In genomic region chr9:69204378-69204777, GRCh38 we compare ENCODE assay signal across 19 cellular contexts. TPM values are rescaled to one million over a fixed set of nuclear protein-coding genes. Genes with fewer than 3 reads are reported as not detected.
A peak's percentile ranks its signal among the peaks of the same experiment; 100 is the strongest.
DNase-seq lines count a peak whose midpoint lies in the region; ATAC-seq and TF ChIP-seq lines count a peak whose summit lies in the region.
"Had no signal": no experiment of that assay in that cellular context is flagged by ENCODE, and none has a peak within 500 bp of the region (broad histone marks: within the 10 kb centered on the region; RNA-seq: fewer than 3 reads in every experiment).

No MANE protein-coding gene starts in this region.

- no peak overlapping the region for H2BK120ac ChIP-seq in mesendoderm (ENCODE audit: low read depth, low read length)

- H3K27me3 ChIP-seq in heart left ventricle: no peaks in the 10 kb centered on the region
- no peaks in the 10 kb centered on the region for H3K27me3 ChIP-seq in mesendoderm (ENCODE audit: insufficient read depth, low read length, poor library complexity)
- H3K27me3 ChIP-seq: BLaER1, spleen had no signal

- no peak overlapping the region for H4K8ac ChIP-seq in mesendoderm (ENCODE audit: low read depth, low read length)

- H3K36me3 ChIP-seq in heart left ventricle (no peaks in the 10 kb centered on the region), mesendoderm (ENCODE audit: control insufficient read depth, insufficient read depth, low read length) (no peaks in the 10 kb centered on the region)
- H3K36me3 ChIP-seq: BLaER1, spleen, thoracic aorta had no signal

- no peak overlapping the region for H3K9ac ChIP-seq in mesendoderm (ENCODE audit: low read length)
- H3K9ac ChIP-seq: BLaER1 had no signal

- H3K4me3 Mint-ChIP-seq in endothelial cell (ENCODE audit: unreplicated experiment) (no peak overlapping the region), type B pancreatic cell (no peak overlapping the region)
- no peak overlapping the region for H3K4me3 Mint-ChIP-seq in activated CD8-positive, alpha-beta T cell treated with anti-CD3 and anti-CD28 coated beads for 36 hours

- H3K79me2 ChIP-seq in mesendoderm (ENCODE audit: control insufficient read depth, insufficient read depth, low read length): peaks cover 18% of the 10 kb centered on the region

- H3K9me3 Mint-ChIP-seq in endothelial cell (ENCODE audit: unreplicated experiment): no peaks in the 10 kb centered on the region
- no peaks in the 10 kb centered on the region for H3K9me3 Mint-ChIP-seq in type B pancreatic cell
- no peaks in the 10 kb centered on the region for H3K9me3 Mint-ChIP-seq in activated CD8-positive, alpha-beta T cell treated with anti-CD3 and anti-CD28 coated beads for 36 hours

- H4K5ac ChIP-seq in mesendoderm (ENCODE audit: low read length): no peak overlapping the region

- DNase-seq in heart left ventricle: no peak
- DNase-seq in left ventricle myocardium superior: no peak
- DNase-seq in endothelial cell (ENCODE audit: low spot score): no peak
- DNase-seq in mesendoderm: no peak
- DNase-seq in type B pancreatic cell (ENCODE audit: extremely low spot score, unreplicated experiment): no peak
- no peak for DNase-seq in GM19238 (ENCODE audit: insufficient read length, low spot score)
- no peak for DNase-seq in activated CD8-positive, alpha-beta T cell treated with anti-CD3 and anti-CD28 coated beads for 36 hours
- DNase-seq in GOT3 (lab: John Stamatoyannopoulos, UW): no peak
- DNase-seq: 8988T; activated CD4-positive, alpha-beta T cell treated with anti-CD3 and anti-CD28 coated beads for 1 hour; foreskin melanocyte; Kasumi-1; NCI-H1105 treated with DMSO at 0.1 percent for 48 hours; NCI-H2171; OCI-M1; spleen; stimulated activated CD8-positive, alpha-beta memory T cell treated with anti-CD3 and anti-CD28 coated beads, Interleukin-4, amount 100 ng/mL, for 48 hours had no signal

- POLR2A ChIA-PET in activated CD8-positive, alpha-beta T cell treated with anti-CD3 and anti-CD28 coated beads for 36 hours (lab: Charles Lee): no interaction called here

- H3K27me3 Mint-ChIP-seq in endothelial cell (ENCODE audit: unreplicated experiment) (peaks cover 11% of the 10 kb centered on the region), type B pancreatic cell (no peaks in the 10 kb centered on the region)
- H3K27me3 Mint-ChIP-seq in activated CD8-positive, alpha-beta T cell treated with anti-CD3 and anti-CD28 coated beads for 36 hours: no peaks in the 10 kb centered on the region

- peak overlapping the region in 11 of 12 donors; percentile 9 to 51 (median 28) for H3K27ac ChIP-seq in heart left ventricle
- no peak overlapping the region for H3K27ac ChIP-seq in mesendoderm (ENCODE audit: low read depth, low read length)
- H3K27ac ChIP-seq: BLaER1, spleen, thoracic aorta had no signal

- ATAC-seq in heart left ventricle (no peak), left ventricle myocardium superior (no peak)
- ATAC-seq in activated CD8-positive, alpha-beta T cell treated with anti-CD3 and anti-CD28 coated beads for 36 hours: no peak

- no peak for TF ChIP-seq CTCF in heart left ventricle (IDR thresholded peaks at IDR 0.05)
- no peak for TF ChIP-seq CTCF in endothelial cell (IDR thresholded peaks at IDR 0.05; ENCODE audit: unreplicated experiment)
- no peak for TF ChIP-seq CTCF in type B pancreatic cell (conservative IDR thresholded peaks at IDR 0.05)
- TF ChIP-seq CTCF in activated CD8-positive, alpha-beta T cell treated with anti-CD3 and anti-CD28 coated beads for 36 hours (IDR thresholded peaks at IDR 0.05): no peak

- H3K4me1 ChIP-seq in heart left ventricle (peaks cover 0 to 58% (median 27%) of the 10 kb centered on the region in 12 donors), mesendoderm (ENCODE audit: control insufficient read depth, low read depth, low read length) (peaks cover 17% of the 10 kb centered on the region)
- H3K4me1 ChIP-seq: BLaER1 had no signal

- no peak overlapping the region for H3K4me2 ChIP-seq in mesendoderm (ENCODE audit: low read length)
- H3K4me2 ChIP-seq: BLaER1 had no signal

- CTCF ChIA-PET in activated CD8-positive, alpha-beta T cell treated with anti-CD3 and anti-CD28 coated beads for 36 hours (lab: Charles Lee): interaction anchor here (1.5 kb wide), 1 partner anchor 11 kb away, joined by 5 read pairs; no protein-coding TSS in a partner anchor

- no peak overlapping the region for H3K18ac ChIP-seq in mesendoderm (ENCODE audit: low read length)

- H3K4ac ChIP-seq in mesendoderm (ENCODE audit: low read depth, low read length): no peak overlapping the region

- no peaks in the 10 kb centered on the region for H3K9me3 ChIP-seq in heart left ventricle
- H3K9me3 ChIP-seq: BLaER1, spleen, thoracic aorta had no signal

- H3K79me1 ChIP-seq in mesendoderm (ENCODE audit: low read length): peaks cover 13% of the 10 kb centered on the region

- no peak overlapping the region for H3K23ac ChIP-seq in mesendoderm (ENCODE audit: low read length)

- WGBS in heart left ventricle, 4 donors: 43 to 48% (median 46%) methylated on average over 3 of the region's 3 CpGs
- no CpG with 5 or more reads among the region's 3 CpGs for WGBS in mesendoderm (ENCODE audit: extremely low coverage, insufficient coverage, low lambda C conversion rate)

- no peak for TF ChIP-seq POLR2A in heart left ventricle (IDR thresholded peaks at IDR 0.05)

- H2BK5ac ChIP-seq in mesendoderm (ENCODE audit: low read length): no peak overlapping the region

- intact Hi-C loops in heart left ventricle (cut with DNase I) (no loop called here), left ventricle myocardium superior (cut with micrococcal nuclease) (no loop called here)
- intact Hi-C loops in activated CD8-positive, alpha-beta T cell treated with anti-CD3 and anti-CD28 coated beads for 36 hours (cut with micrococcal nuclease): no loop called here

- H3K27ac Mint-ChIP-seq in endothelial cell (ENCODE audit: unreplicated experiment): peak overlapping the region; percentile 10
- H3K27ac Mint-ChIP-seq in type B pancreatic cell: peak overlapping the region; percentile 11
- H3K27ac Mint-ChIP-seq in activated CD8-positive, alpha-beta T cell treated with anti-CD3 and anti-CD28 coated beads for 36 hours: no peak overlapping the region

- no peak overlapping the region for H3K4me3 ChIP-seq in heart left ventricle
- no peak overlapping the region for H3K4me3 ChIP-seq in mesendoderm (ENCODE audit: low read length)
- H3K4me3 ChIP-seq: BLaER1, spleen, thoracic aorta had no signal

- no peak overlapping the region for H3K56ac ChIP-seq in mesendoderm (ENCODE audit: low read length)

- H2AK5ac ChIP-seq in mesendoderm (ENCODE audit: low read length): peak overlapping the region; percentile 34

- H3K4me1 Mint-ChIP-seq in endothelial cell (ENCODE audit: unreplicated experiment) (peaks cover 33% of the 10 kb centered on the region), type B pancreatic cell (ENCODE audit: unreplicated experiment) (peaks cover 37% of the 10 kb centered on the region)
- H3K4me1 Mint-ChIP-seq in activated CD8-positive, alpha-beta T cell treated with anti-CD3 and anti-CD28 coated beads for 36 hours (ENCODE audit: low read depth): peaks cover 5% of the 10 kb centered on the region

- H3K36me3 Mint-ChIP-seq in endothelial cell (ENCODE audit: low read depth, unreplicated experiment): peaks cover 27% of the 10 kb centered on the region
- H3K36me3 Mint-ChIP-seq in type B pancreatic cell: peaks cover 5% of the 10 kb centered on the region
- H3K36me3 Mint-ChIP-seq in activated CD8-positive, alpha-beta T cell treated with anti-CD3 and anti-CD28 coated beads for 36 hours (ENCODE audit: low read depth): no peaks in the 10 kb centered on the region

- no peak overlapping the region for H2BK15ac ChIP-seq in mesendoderm (replicated peaks; ENCODE audit: low read depth)

RNA-seq across cellular contexts. Expression of gene TJP2, which starts 30.3 kb away (rescaled TPM):
- 100 to 1,000 TPM in 4 of 9 donors, 10 to 100 TPM in 5; 56.0 to 139 (median 92.0) TPM for total RNA-seq in heart left ventricle
- 10 to 100 TPM; 29.1 to 29.5 TPM for polyA plus RNA-seq in heart left ventricle
- total RNA-seq in left ventricle myocardium superior: 123 TPM
- total RNA-seq in endothelial cell (ENCODE audit: unreplicated experiment): 198 TPM
- 65.2 TPM for polyA plus RNA-seq in mesendoderm (2013, experiment 1 of 2)
- polyA plus RNA-seq in mesendoderm (2013, experiment 2 of 2): 64.3 TPM
- total RNA-seq in type B pancreatic cell (ENCODE audit: low replicate concordance): 85.2 and 187 TPM in 2 replicates
- 1 to 10 TPM; 3.7 to 3.9 TPM for total RNA-seq in activated CD8-positive, alpha-beta T cell treated with anti-CD3 and anti-CD28 coated beads for 36 hours

Comparison
In these comparisons a context has a peak if more than half of its experiments do, and no peak if none do; other contexts are left out.
1. RNA of gene TJP2, which starts 30.3 kb away (total RNA-seq): 198 TPM in endothelial cell (single experiment), 123 TPM in left ventricle myocardium superior (single experiment), 56.0 to 139 TPM in heart left ventricle and 85.2 to 187 TPM in type B pancreatic cell; 3.7 to 3.9 TPM in activated CD8-positive, alpha-beta T cell treated with anti-CD3 and anti-CD28 coated beads for 36 hours; every median in the first group is over 10 times any median in the second.